27 cellular contexts compared by ENCODE assay signal in the genomic region with DNA sequence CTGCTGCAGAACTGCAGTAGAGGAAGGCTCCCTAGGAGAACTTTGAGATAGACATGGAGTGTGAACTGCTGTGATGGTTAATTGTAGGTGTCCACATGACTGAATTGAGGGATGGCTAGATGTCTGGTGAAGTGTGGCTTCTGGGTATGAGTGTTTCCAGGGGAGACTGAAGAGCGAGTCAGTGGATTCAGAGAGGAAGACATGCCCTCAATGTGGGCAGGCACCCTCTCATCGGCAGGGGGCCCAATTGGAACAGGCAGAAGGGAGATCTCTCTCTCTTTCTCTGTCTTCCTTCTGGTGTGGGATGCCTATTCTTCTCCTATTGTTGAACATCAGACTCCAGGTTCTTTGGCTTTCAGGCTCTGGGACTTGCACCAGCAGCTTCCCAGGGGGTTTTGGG.
DNase-seq lines count a peak whose midpoint lies in the region; ATAC-seq, FAIRE-seq and TF ChIP-seq lines count a peak whose summit lies in the region.
"Had no signal": no experiment of that assay in that cellular context is flagged by ENCODE, and none has a peak within 500 bp of the region (broad histone marks: within the 10 kb centered on the region; RNA-seq: fewer than 3 reads in every experiment).

No MANE protein-coding gene starts in this region.

- H3K36me3 ChIP-seq in CD4-positive, alpha-beta memory T cell (ENCODE audit: insufficient read depth, low read length): no peaks in the 10 kb centered on the region
- no peaks in the 10 kb centered on the region for H3K36me3 ChIP-seq in keratinocyte (ENCODE audit: control insufficient read depth in 2 of 2, extremely low read depth in 1 of 2, insufficient read depth in 2 of 2, low read length in 2 of 2)
- H3K36me3 ChIP-seq: upper lobe of left lung, WERI-Rb-1 had no signal

- no peaks in the 10 kb centered on the region for H3K79me2 ChIP-seq in keratinocyte (ENCODE audit: control insufficient read depth, insufficient read depth, low read length)

- intact Hi-C loops in CD4-positive, alpha-beta memory T cell (cut with micrococcal nuclease): loop anchor here (2.0 kb wide), 2 partner anchors 35 to 319 kb away; no protein-coding TSS in a partner anchor

- no peaks in the 10 kb centered on the region for H3K9me1 ChIP-seq in keratinocyte (ENCODE audit: control insufficient read depth, extremely low read depth, insufficient read depth, low read length)

- DNase-seq in activated CD8-positive, alpha-beta memory T cell treated with anti-CD3 and anti-CD28 coated beads, Interleukin-2, amount 10 ng/mL, durations not matched to agents 7 days and 5 days: no peak
- no peak for DNase-seq in activated CD8-positive, alpha-beta memory T cell treated with anti-CD3 and anti-CD28 coated beads, Interleukin-2, amount 50 U/mL, for 4 hours
- peak in 1 of 5 donors; percentile 24 for DNase-seq in CD4-positive, alpha-beta memory T cell
- DNase-seq in NCI-H226 (peak; percentile 41), keratinocyte (ENCODE audit: low read depth, low spot score) (no peak), NCI-H510A (lab: John Stamatoyannopoulos, UW) (no peak)
- DNase-seq: activated CD4-positive, alpha-beta T cell treated with anti-CD3 and anti-CD28 coated beads, Interleukin-2, amount 50 U/mL, for 48 hours; activated T-cell treated with anti-CD3 and anti-CD28 coated beads, Interleukin-2, amount 50 U/mL, for 24 hours; anterior cingulate cortex; effector memory CD8-positive, alpha-beta T cell; erythroblast; islet precursor cell; natural killer cell; NCI-H2171; NCI-H524; SHP77 treated with DMSO at 0.1 percent for 48 hours; SW 1271; T-helper 9 cell; upper lobe of left lung had no signal

- POLR2A ChIA-PET in CD4-positive, alpha-beta memory T cell (lab: Charles Lee; ENCODE audit: partially characterized antibody): interaction anchor here (1.3 to 1.7 kb wide), 3 partner anchors 9 to 190 kb away, joined by 3 to 4 read pairs (median 4); no protein-coding TSS in a partner anchor

- ATAC-seq in activated CD8-positive, alpha-beta memory T cell treated with anti-CD3 and anti-CD28 coated beads, Interleukin-2, amount 10 ng/mL, durations not matched to agents 7 days and 5 days: peak; percentile 57
- no peak for ATAC-seq in GM21515 (IDR thresholded peaks at IDR 0.05; ENCODE audit: unreplicated experiment)
- no peak for ATAC-seq in HG02884 (IDR thresholded peaks at IDR 0.05; ENCODE audit: unreplicated experiment)
- ATAC-seq: effector memory CD8-positive, alpha-beta T cell; HCT116; natural killer cell; Panc1 had no signal

- H3K4me3 ChIP-seq in CD4-positive, alpha-beta memory T cell (ENCODE audit: low read length in 2 of 2): no peak overlapping the region
- no peak overlapping the region for H3K4me3 ChIP-seq in keratinocyte (ENCODE audit: control insufficient read depth in 2 of 3, extremely low read depth in 1 of 3, insufficient read depth in 2 of 3, low read depth in 1 of 3, low read length in 3 of 3)
- H3K4me3 ChIP-seq: coronary artery, upper lobe of left lung had no signal

- dilution Hi-C loops in keratinocyte (cut with MboI; ENCODE audit: extremely low pct_ligation_motif_present, low sequenced_read_pairs): no loop called here

- H4K20me1 ChIP-seq in keratinocyte (ENCODE audit: control insufficient read depth, extremely low read depth, insufficient read depth, low read length): no peaks in the 10 kb centered on the region

- no peak overlapping the region for H3K27ac ChIP-seq in CD4-positive, alpha-beta memory T cell (ENCODE audit: low read depth, low read length)
- no peak overlapping the region for H3K27ac ChIP-seq in keratinocyte (ENCODE audit: control insufficient read depth, insufficient read depth, low read length)
- H3K27ac ChIP-seq: coronary artery, upper lobe of left lung, WERI-Rb-1 had no signal

- no peaks in the 10 kb centered on the region for H3K36me3 Mint-ChIP-seq in activated CD8-positive, alpha-beta memory T cell treated with anti-CD3 and anti-CD28 coated beads, Interleukin-2, amount 10 ng/mL, durations not matched to agents 7 days and 5 days
- H3K36me3 Mint-ChIP-seq in CD4-positive, alpha-beta memory T cell: no peaks in the 10 kb centered on the region
- H3K36me3 Mint-ChIP-seq: mesothelial cell of epicardium, natural killer cell had no signal

- no peak overlapping the region for H3K9ac ChIP-seq in keratinocyte (ENCODE audit: control insufficient read depth, extremely low read depth, insufficient read depth, low read length)

- no peaks in the 10 kb centered on the region for H3K9me3 Mint-ChIP-seq in activated CD8-positive, alpha-beta memory T cell treated with anti-CD3 and anti-CD28 coated beads, Interleukin-2, amount 10 ng/mL, durations not matched to agents 7 days and 5 days (ENCODE audit: low read depth)
- H3K9me3 Mint-ChIP-seq in CD4-positive, alpha-beta memory T cell: peaks cover 0 to 2% (median 0%) of the 10 kb centered on the region in 8 donors
- H3K9me3 Mint-ChIP-seq: activated T-cell treated with anti-CD3 and anti-CD28 coated beads, Interleukin-2, amount 50 U/mL, for 24 hours; effector memory CD8-positive, alpha-beta T cell; mesothelial cell of epicardium had no signal

- no peak overlapping the region for H3K4me2 ChIP-seq in keratinocyte (ENCODE audit: control insufficient read depth, extremely low read depth, insufficient read depth, low read depth, low read length)

- no peaks in the 10 kb centered on the region for H3K27me3 Mint-ChIP-seq in activated CD8-positive, alpha-beta memory T cell treated with anti-CD3 and anti-CD28 coated beads, Interleukin-2, amount 10 ng/mL, durations not matched to agents 7 days and 5 days
- no peaks in the 10 kb centered on the region for H3K27me3 Mint-ChIP-seq in CD4-positive, alpha-beta memory T cell
- H3K27me3 Mint-ChIP-seq: activated T-cell treated with anti-CD3 and anti-CD28 coated beads, Interleukin-2, amount 50 U/mL, for 24 hours; effector memory CD8-positive, alpha-beta T cell had no signal

- no peaks in the 10 kb centered on the region for H3K27me3 ChIP-seq in CD4-positive, alpha-beta memory T cell (ENCODE audit: insufficient read depth, low read length)
- no peaks in the 10 kb centered on the region for H3K27me3 ChIP-seq in keratinocyte (ENCODE audit: control insufficient read depth, extremely low read depth, insufficient read depth, low read length)
- H3K27me3 ChIP-seq: upper lobe of left lung had no signal

- no peak overlapping the region for H3K27ac Mint-ChIP-seq in activated CD8-positive, alpha-beta memory T cell treated with anti-CD3 and anti-CD28 coated beads, Interleukin-2, amount 10 ng/mL, durations not matched to agents 7 days and 5 days
- peak overlapping the region in 4 of 7 donors; percentile 13 to 54 (median 30) for H3K27ac Mint-ChIP-seq in CD4-positive, alpha-beta memory T cell
- H3K27ac Mint-ChIP-seq: activated T-cell treated with anti-CD3 and anti-CD28 coated beads, Interleukin-2, amount 50 U/mL, for 24 hours; effector memory CD8-positive, alpha-beta T cell; mesothelial cell of epicardium; natural killer cell had no signal

- peak; percentile 41 for FAIRE-seq in keratinocyte (lab: Jason Lieb, UNC)
- FAIRE-seq: G401.6 had no signal

- H3K4me1 Mint-ChIP-seq in activated CD8-positive, alpha-beta memory T cell treated with anti-CD3 and anti-CD28 coated beads, Interleukin-2, amount 10 ng/mL, durations not matched to agents 7 days and 5 days: peaks cover 23% of the 10 kb centered on the region
- H3K4me1 Mint-ChIP-seq in CD4-positive, alpha-beta memory T cell: peaks cover 36 to 69% (median 44%) of the 10 kb centered on the region in 4 donors

- no peak overlapping the region for H3K4me3 Mint-ChIP-seq in activated CD8-positive, alpha-beta memory T cell treated with anti-CD3 and anti-CD28 coated beads, Interleukin-2, amount 10 ng/mL, durations not matched to agents 7 days and 5 days
- peak overlapping the region in 1 of 8 donors; percentile 35 for H3K4me3 Mint-ChIP-seq in CD4-positive, alpha-beta memory T cell
- H3K4me3 Mint-ChIP-seq: activated T-cell treated with anti-CD3 and anti-CD28 coated beads, Interleukin-2, amount 50 U/mL, for 24 hours; mesothelial cell of epicardium; natural killer cell had no signal

- no peak overlapping the region for H2AFZ ChIP-seq in keratinocyte (ENCODE audit: control insufficient read depth, low read length)

- H3K9me3 ChIP-seq in CD4-positive, alpha-beta memory T cell (ENCODE audit: control insufficient read depth in 1 of 2, low read length in 2 of 2): no peaks in the 10 kb centered on the region
- no peaks in the 10 kb centered on the region for H3K9me3 ChIP-seq in keratinocyte (ENCODE audit: control insufficient read depth, low read depth, low read length)
- H3K9me3 ChIP-seq: upper lobe of left lung had no signal

- TF ChIP-seq CTCF in keratinocyte (optimal IDR thresholded peaks at IDR 0.05 in 1 of 3, IDR thresholded peaks at IDR 0.05 in 1 of 3, conservative IDR thresholded peaks at IDR 0.05 in 1 of 3; ENCODE audit: extremely low read depth in 1 of 3, insufficient read depth in 2 of 3, low read length in 3 of 3): no peak

- peaks cover 47% of the 10 kb centered on the region for H3K4me1 ChIP-seq in CD4-positive, alpha-beta memory T cell (ENCODE audit: insufficient read depth, low read length)
- H3K4me1 ChIP-seq in keratinocyte (ENCODE audit: control insufficient read depth, extremely low read depth, insufficient read depth, low read length): peaks cover 14% of the 10 kb centered on the region
- H3K4me1 ChIP-seq: upper lobe of left lung had no signal

- CTCF ChIA-PET in activated CD8-positive, alpha-beta memory T cell treated with anti-CD3 and anti-CD28 coated beads, Interleukin-2, amount 10 ng/mL, durations not matched to agents 7 days and 5 days (lab: Charles Lee): no interaction called here
- CTCF ChIA-PET in CD4-positive, alpha-beta memory T cell (lab: Charles Lee; ENCODE audit: partially characterized antibody): interaction anchor here (0.7 to 2.2 kb wide), 12 partner anchors 9 to 320 kb away, joined by 3 to 14 read pairs (median 6); no protein-coding TSS in a partner anchor
